Comparison of ENCODE assay signal across 8 cellular contexts in the genomic region with DNA sequence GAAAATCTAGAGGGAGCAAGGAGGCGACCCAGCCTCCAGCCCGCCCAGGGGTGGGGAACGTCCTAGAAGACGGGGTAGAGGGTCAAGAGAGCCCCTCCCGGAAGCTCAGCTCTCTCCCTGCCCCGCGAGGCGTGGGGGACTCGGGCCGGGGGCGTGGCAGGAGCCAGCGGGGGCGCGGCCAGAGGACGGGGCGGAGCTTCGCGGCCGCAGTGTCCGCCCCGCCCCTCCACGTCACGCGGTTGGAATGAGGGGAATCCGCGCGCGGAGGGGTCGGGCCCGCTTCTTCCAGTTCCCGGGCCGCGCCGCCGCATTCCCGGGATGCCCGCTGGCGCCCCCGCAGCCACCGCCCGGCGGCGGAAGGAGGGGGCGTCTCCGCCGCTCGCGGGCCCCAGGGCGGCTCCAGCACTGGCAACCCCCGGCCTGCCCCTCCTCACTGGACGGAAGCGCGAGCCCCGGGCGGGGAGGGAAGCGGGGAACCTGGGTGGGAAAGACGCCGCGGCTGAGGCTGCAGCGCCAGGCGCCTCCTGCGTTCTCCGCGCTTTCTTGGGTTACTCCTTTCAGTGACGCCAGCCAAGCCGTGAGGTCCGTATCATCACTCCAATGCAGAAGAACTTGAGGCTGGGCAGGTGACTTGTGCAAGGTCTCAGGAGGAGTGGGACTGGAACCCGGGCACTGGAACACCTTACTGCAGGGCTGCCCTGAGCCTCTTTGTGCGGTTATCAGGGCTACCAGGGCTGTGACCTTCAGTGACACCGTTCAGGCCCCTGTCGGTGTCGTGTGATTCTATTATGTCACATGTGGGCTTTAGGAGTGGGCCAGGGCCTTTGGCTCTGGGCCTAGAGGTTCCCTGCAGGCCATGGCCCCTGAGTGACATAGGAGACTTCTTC. TPM values are rescaled to one million over a fixed set of nuclear protein-coding genes. Genes with fewer than 3 reads are reported as not detected.
DNase-seq lines count a peak whose midpoint lies in the region; ATAC-seq lines count a peak whose summit lies in the region.

No MANE protein-coding gene starts in this region.

- H3K27ac ChIP-seq in neuronal stem cell (replicated peaks; ENCODE audit: low read length), result peak overlapping the region; percentile 77
- H3K27ac ChIP-seq in substantia nigra (ENCODE audit: low read depth, low read length, poor library complexity, severe bottlenecking), result peak overlapping the region; percentile 46

- WGBS in neuronal stem cell (ENCODE audit: extremely low coverage in 2 of 2, insufficient read length in 2 of 2, insufficient replicate concordance in 1 of 2), 2 donors, result no CpG with 5 or more reads among the region's 72 CpGs

- H3K9me3 ChIP-seq in ES-I3 (ENCODE audit: control insufficient read depth, insufficient read depth, low read length), result no peaks in the 10 kb centered on the region
- H3K9me3 ChIP-seq in neuronal stem cell (replicated peaks in 1 of 2; ENCODE audit: control insufficient read depth in 2 of 2, insufficient read depth in 1 of 2, low read depth in 1 of 2, low read length in 2 of 2), result peaks cover 0 to 5% of the 10 kb centered on the region in 2 donors

- H3K9me3 Mint-ChIP-seq in activated naive CD4-positive, alpha-beta T cell treated with anti-CD3 and anti-CD28 coated beads, Interleukin-2, amount 50 U/mL, for 72 hours, result no peaks in the 10 kb centered on the region

- no peak overlapping the region for H4K8ac ChIP-seq in neuronal stem cell (ENCODE audit: low read depth, low read length)

- H3K27ac Mint-ChIP-seq in activated naive CD4-positive, alpha-beta T cell treated with anti-CD3 and anti-CD28 coated beads, Interleukin-2, amount 50 U/mL, for 72 hours, result no peak overlapping the region

- H2BK12ac ChIP-seq in neuronal stem cell (ENCODE audit: low read length), result no peak overlapping the region

- DNase-seq in SHP77 treated with DMSO at 0.1 percent for 48 hours (lab: John Stamatoyannopoulos, UW) (peak; percentile 20), germinal center (ENCODE audit: low spot score) (peak; percentile 84), neuronal stem cell (ENCODE audit: low spot score) (peak; percentile 89), substantia nigra (lab: John Stamatoyannopoulos, UW) (peak in 45 of 49 donors; percentile 12 to 91 (median 56)), middle frontal gyrus (ENCODE audit: extremely low spot score, low spot score) (no peak)
- DNase-seq in activated naive CD4-positive, alpha-beta T cell treated with anti-CD3 and anti-CD28 coated beads, Interleukin-2, amount 50 U/mL, for 72 hours (ENCODE audit: low spot score in 2 of 2), result peak; percentile 65 to 72

- H4K91ac ChIP-seq in neuronal stem cell (ENCODE audit: low read depth, low read length, poor library complexity), result no peak overlapping the region

- H3K4ac ChIP-seq in neuronal stem cell (ENCODE audit: low read length), result no peak overlapping the region

- H3K79me1 ChIP-seq in neuronal stem cell (ENCODE audit: low read depth, low read length), result peaks cover 7% of the 10 kb centered on the region

- peak overlapping the region; percentile 66 for H3K4me2 ChIP-seq in neuronal stem cell (ENCODE audit: insufficient read depth, low read length, poor library complexity, severe bottlenecking)

- peak overlapping the region; percentile 41 to 73 for H3K4me3 ChIP-seq in neuronal stem cell (ENCODE audit: low read length in 2 of 2)

- peak overlapping the region; percentile 91 for H2AFZ ChIP-seq in neuronal stem cell (ENCODE audit: low read length)

- peak; percentile 32 for ATAC-seq in HG03039 (IDR thresholded peaks at IDR 0.05; ENCODE audit: unreplicated experiment)
- peak in 1 of 2 donors; percentile 39 for ATAC-seq in activated naive CD4-positive, alpha-beta T cell treated with anti-CD3 and anti-CD28 coated beads, Interleukin-2, amount 50 U/mL, for 72 hours

- H3K9ac ChIP-seq in ES-I3 (ENCODE audit: low read depth, low read length) (peak overlapping the region; percentile 76), neuronal stem cell (ENCODE audit: low read depth, low read length, poor library complexity) (peak overlapping the region; percentile 81)

- H2BK5ac ChIP-seq in neuronal stem cell (ENCODE audit: low read length), result peak overlapping the region; percentile 46

- H3K14ac ChIP-seq in neuronal stem cell (ENCODE audit: low read length), result peak overlapping the region; percentile 77

- peak overlapping the region; percentile 22 for H2AK5ac ChIP-seq in neuronal stem cell (ENCODE audit: low read depth, low read length)

- peak overlapping the region; percentile 15 for H3K23ac ChIP-seq in neuronal stem cell (ENCODE audit: low read depth, low read length, poor library complexity)

- peak overlapping the region; percentile 48 for H2BK120ac ChIP-seq in neuronal stem cell (ENCODE audit: low read depth, low read length)

- peak overlapping the region; percentile 98 for H3K18ac ChIP-seq in neuronal stem cell (ENCODE audit: low read length)

- no peaks in the 10 kb centered on the region for H3K36me3 Mint-ChIP-seq in activated naive CD4-positive, alpha-beta T cell treated with anti-CD3 and anti-CD28 coated beads, Interleukin-2, amount 50 U/mL, for 72 hours

- H3K4me1 ChIP-seq in ES-I3 (ENCODE audit: insufficient read depth, low read length) (peaks cover 21% of the 10 kb centered on the region; the same call in 1 of the 2 replicates), neuronal stem cell (ENCODE audit: control insufficient read depth in 2 of 2, insufficient read depth in 1 of 2, low read depth in 1 of 2, low read length in 2 of 2) (peaks cover 27 to 31% of the 10 kb centered on the region in 2 donors)

- H2BK15ac ChIP-seq in neuronal stem cell (ENCODE audit: low read length), result peak overlapping the region; percentile 86

- no peaks in the 10 kb centered on the region for H3K36me3 ChIP-seq in ES-I3 (ENCODE audit: insufficient read depth, low read length)
- peaks cover 3 to 6% of the 10 kb centered on the region in 2 donors for H3K36me3 ChIP-seq in neuronal stem cell (replicated peaks in 1 of 2; ENCODE audit: control insufficient read depth in 2 of 2, insufficient read depth in 2 of 2, low read length in 2 of 2)

- no peaks in the 10 kb centered on the region for H3K27me3 ChIP-seq in neuronal stem cell (ENCODE audit: control insufficient read depth in 3 of 3, insufficient read depth in 3 of 3, low read depth in 1 of 3, low read length in 3 of 3)

RNA-seq across cellular contexts. Expression of gene MYO1C, which starts 4.3 kb away (rescaled TPM):
- 10 to 100 TPM; 10.6 to 32.2 TPM for total RNA-seq in activated naive CD4-positive, alpha-beta T cell treated with anti-CD3 and anti-CD28 coated beads, Interleukin-2, amount 50 U/mL, for 72 hours
- polyA plus RNA-seq in neuronal stem cell (2013, experiment 1 of 2), result 42.3 TPM
- polyA plus RNA-seq in neuronal stem cell (2013, experiment 2 of 2), result 42.0 TPM

RNA-seq across cellular contexts. Expression of gene INPP5K, which starts 28.2 kb away (rescaled TPM):
- 10 to 100 TPM; 20.7 to 35.1 TPM for total RNA-seq in activated naive CD4-positive, alpha-beta T cell treated with anti-CD3 and anti-CD28 coated beads, Interleukin-2, amount 50 U/mL, for 72 hours
- polyA plus RNA-seq in neuronal stem cell (2013, experiment 1 of 2), result 11.1 TPM
- polyA plus RNA-seq in neuronal stem cell (2013, experiment 2 of 2), result 10.1 TPM

RNA-seq across cellular contexts. Expression of gene CRK, which starts 32.1 kb away (rescaled TPM):
- total RNA-seq in activated naive CD4-positive, alpha-beta T cell treated with anti-CD3 and anti-CD28 coated beads, Interleukin-2, amount 50 U/mL, for 72 hours, result 10 to 100 TPM; 12.5 to 17.7 TPM
- polyA plus RNA-seq in neuronal stem cell (2013, experiment 1 of 2), result 30.8 TPM
- 32.4 TPM for polyA plus RNA-seq in neuronal stem cell (2013, experiment 2 of 2)
